ENCODE assay signal across 1 cellular context in genomic region chr9:137130176-137130755, GRCh38.
A peak's percentile ranks its signal among the peaks of the same experiment; 100 is the strongest.
TF ChIP-seq lines count a peak whose summit lies in the region.

No MANE protein-coding gene starts in this region.

TF ChIP-seq in HepG2, 621 proteins besides CTCF, POLR2A, EP300 and RAD21:
- no peak for TF ChIP-seq ZNF704 (CRISPR knock-in tag; IDR thresholded peaks at IDR 0.05; ENCODE audit: borderline replicate concordance)
- TF ChIP-seq TCF12 (IDR thresholded peaks at IDR 0.05) = no peak
- TF ChIP-seq TCF12 (CRISPR knock-in tag; IDR thresholded peaks at IDR 0.05) = 0 out of 2 replicates have a peak, but pooled peaks have one; percentile 48
- TF ChIP-seq KDM5B (CRISPR knock-in tag; IDR thresholded peaks at IDR 0.05; ENCODE audit: borderline replicate concordance) = 0 out of 2 replicates have a peak, but pooled peaks have one; percentile 8
- no peak for TF ChIP-seq MAFF (IDR thresholded peaks at IDR 0.05; ENCODE audit: low read depth, low read length)
- 0 out of 2 replicates have a peak, but pooled peaks have one; percentile 9 for TF ChIP-seq PATZ1 (CRISPR knock-in tag; IDR thresholded peaks at IDR 0.05)
- peak; percentile 33; the same call in 1 of the 2 replicates for TF ChIP-seq ZNF687 (CRISPR knock-in tag; IDR thresholded peaks at IDR 0.05)
- no peak for TF ChIP-seq ATF7 (IDR thresholded peaks at IDR 0.05)
- TF ChIP-seq ATF7 (CRISPR knock-in tag; IDR thresholded peaks at IDR 0.05) = 0 out of 2 replicates have a peak, but pooled peaks have one; percentile 2
- TF ChIP-seq ZNF766 (CRISPR knock-in tag; IDR thresholded peaks at IDR 0.05; ENCODE audit: borderline replicate concordance) = 0 out of 2 replicates have a peak, but pooled peaks have one; percentile 1
- TF ChIP-seq NCOA1 (CRISPR knock-in tag; IDR thresholded peaks at IDR 0.05) = 0 out of 2 replicates have a peak, but pooled peaks have one; percentile 51
- no peak for TF ChIP-seq AFF4 (CRISPR knock-in tag; IDR thresholded peaks at IDR 0.05)
- no peak for TF ChIP-seq NFE2 (CRISPR knock-in tag; IDR thresholded peaks at IDR 0.05)
- peak; percentile 46; the same call in 1 of the 2 replicates for TF ChIP-seq ZNF777 (CRISPR knock-in tag; IDR thresholded peaks at IDR 0.05)
- 0 out of 2 replicates have a peak, but pooled peaks have one; percentile 7 for TF ChIP-seq ZNF263 (CRISPR knock-in tag; IDR thresholded peaks at IDR 0.05)
- TF ChIP-seq ATF7-NPFF (CRISPR knock-in tag; IDR thresholded peaks at IDR 0.05; ENCODE audit: low read depth) = 0 out of 2 replicates have a peak, but pooled peaks have one; percentile 28
- 0 out of 2 replicates have a peak, but pooled peaks have one; percentile 35 for TF ChIP-seq UBTF (CRISPR knock-in tag; IDR thresholded peaks at IDR 0.05)
- peak; percentile 23 for TF ChIP-seq AGO2 (optimal IDR thresholded peaks at IDR 0.05; ENCODE audit: low read depth, low read length)
